Comparison of ENCODE assay signal across 17 cellular contexts in the genomic region with DNA sequence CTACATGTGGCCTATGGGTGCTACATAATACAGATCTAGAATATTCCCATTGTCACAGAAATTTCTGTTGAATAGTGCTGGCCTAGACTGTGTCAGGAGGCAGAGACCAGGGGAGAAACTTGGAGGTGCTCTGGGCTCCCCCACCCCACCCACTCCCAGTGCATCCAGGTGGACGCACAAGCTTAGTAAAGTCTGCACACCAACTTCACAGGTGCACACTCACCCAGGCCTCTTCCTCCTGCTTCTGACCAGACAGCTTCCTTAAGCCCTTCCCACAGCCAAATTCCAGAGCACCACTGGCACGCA. TPM values are rescaled to one million over a fixed set of nuclear protein-coding genes. Genes with fewer than 3 reads are reported as not detected.
A peak's percentile ranks its signal among the peaks of the same experiment; 100 is the strongest.
DNase-seq lines count a peak whose midpoint lies in the region; ATAC-seq and TF ChIP-seq lines count a peak whose summit lies in the region.
"Had no signal": no experiment of that assay in that cellular context is flagged by ENCODE, and none has a peak within 500 bp of the region (broad histone marks: within the 10 kb centered on the region; RNA-seq: fewer than 3 reads in every experiment).

No MANE protein-coding gene starts in this region.

- H3K23ac ChIP-seq in IMR-90 (ENCODE audit: low read depth, low read length), result no peak overlapping the region

- no peak overlapping the region for H3K4me2 ChIP-seq in IMR-90 (ENCODE audit: low read depth, low read length)
- peak overlapping the region; percentile 22 for H3K4me2 ChIP-seq in skeletal muscle satellite cell (ENCODE audit: low read length)

- ATAC-seq in IMR-90 (ENCODE audit: low read depth) (peak; percentile 36), GM19397 (IDR thresholded peaks at IDR 0.05; ENCODE audit: unreplicated experiment) (no peak)
- ATAC-seq: stimulated activated naive B cell treated with anti-CD40 and anti-IgM and Interleukin-4, amounts not matched to agents 10 μg/mL and 1 μg/mL and 100 μg/mL, for 72 hours had no signal

- CTCF ChIA-PET in IMR-90 (lab: Yijun Ruan, JAX), result interaction anchor here (0.5 to 1.8 kb wide), 4 partner anchors 28 to 124 kb away, joined by 3 to 4 read pairs (median 3); a partner anchor contains a TSS

- H2BK120ac ChIP-seq in IMR-90 (ENCODE audit: low read depth, low read length), result no peak overlapping the region

- dilution Hi-C loops in IMR-90 (cut with HindIII; ENCODE audit: low sequenced_read_pairs, unreplicated experiment), result no loop called here

- H3K9me3 ChIP-seq in IMR-90 (ENCODE audit: control insufficient read depth, insufficient read depth, low read length) (no peaks in the 10 kb centered on the region), skeletal muscle satellite cell (replicated peaks; ENCODE audit: low read length) (no peaks in the 10 kb centered on the region)
- H3K9me3 ChIP-seq: ascending aorta, right atrium auricular region, tibial artery had no signal

- H4K91ac ChIP-seq in IMR-90 (ENCODE audit: insufficient read depth, low read depth, low read length), result no peak overlapping the region

- H3K27ac ChIP-seq in IMR-90 (ENCODE audit: insufficient read depth, low read length) (no peak overlapping the region), dorsolateral prefrontal cortex (peak overlapping the region in 14 of 59 donors; percentile 1 to 67 (median 47))
- H3K27ac ChIP-seq: ascending aorta, right atrium auricular region, SK-N-MC, tibial artery had no signal

- POLR2A ChIA-PET in IMR-90 (lab: Charles Lee; ENCODE audit: unreplicated experiment), result no interaction called here

- no peaks in the 10 kb centered on the region for H3K79me1 ChIP-seq in IMR-90 (ENCODE audit: low read depth in 1 of 2, low read length in 2 of 2)

- no peak overlapping the region for H3K56ac ChIP-seq in IMR-90 (ENCODE audit: extremely low read depth, insufficient read depth, low read length)

- H3K9ac ChIP-seq in IMR-90 (ENCODE audit: low read depth, low read length), result no peak overlapping the region
- H3K9ac ChIP-seq in skeletal muscle satellite cell (ENCODE audit: low read depth, low read length), result no peak overlapping the region

- no peak overlapping the region for H2BK15ac ChIP-seq in IMR-90 (ENCODE audit: low read depth, low read length)

- TF ChIP-seq RAD21 in IMR-90 (IDR thresholded peaks at IDR 0.05; ENCODE audit: low read length), result no peak

- no peak overlapping the region for H2BK20ac ChIP-seq in IMR-90 (ENCODE audit: low read depth, low read length)

- peak overlapping the region; percentile 79 for H2AFZ ChIP-seq in IMR-90 (replicated peaks; ENCODE audit: low read length, poor library complexity)

- H3K36me3 ChIP-seq in IMR-90 (ENCODE audit: control insufficient read depth, insufficient read depth, low read length) (no peaks in the 10 kb centered on the region), skeletal muscle satellite cell (ENCODE audit: insufficient read depth, low read length) (no peaks in the 10 kb centered on the region)
- H3K36me3 ChIP-seq: ascending aorta, right atrium auricular region, tibial artery had no signal

- H3K18ac ChIP-seq in IMR-90 (ENCODE audit: low read depth, low read length), result no peak overlapping the region

- no peak overlapping the region for H2AK9ac ChIP-seq in IMR-90 (replicated peaks; ENCODE audit: low read depth, low read length, poor library complexity)

- no peaks in the 10 kb centered on the region for H3K9me1 ChIP-seq in IMR-90 (ENCODE audit: insufficient read depth, low read length)

- no peak for TF ChIP-seq POLR2A in IMR-90 (IDR thresholded peaks at IDR 0.05; ENCODE audit: low read depth, low read length)

- no peak overlapping the region for H4K8ac ChIP-seq in IMR-90 (ENCODE audit: low read depth in 2 of 2, low read length in 2 of 2)

- in situ Hi-C loops in IMR-90 (cut with MboI; ENCODE audit: low sequenced_read_pairs), result no loop called here

- no peak overlapping the region for H4K5ac ChIP-seq in IMR-90 (ENCODE audit: low read depth, low read length)

- no peaks in the 10 kb centered on the region for H4K20me1 ChIP-seq in IMR-90 (ENCODE audit: insufficient read depth, low read length)

- H2AK5ac ChIP-seq in IMR-90 (ENCODE audit: low read depth, low read length), result no peak overlapping the region

- DNase-seq in IMR-90 (peak; percentile 30), fibroblast of the aortic adventitia (ENCODE audit: low read depth) (peak; percentile 15), dorsolateral prefrontal cortex (no peak)
- DNase-seq: activated B cell treated with CpG ODN at 0.5 μM for 24 hours; activated CD4-positive, alpha-beta memory T cell treated with anti-CD3 and anti-CD28 coated beads, Interleukin-2, amount 10 ng/mL, durations not matched to agents 7 days and 5 days; activated naive CD4-positive, alpha-beta T cell treated with anti-CD3 and anti-CD28 coated beads, Interleukin-2, amount 50 U/mL, for 16 hours; activated T-cell treated with anti-CD3 and anti-CD28 coated beads, Interleukin-2, amount 50 U/mL, for 24 hours; NCI-H1048; NCI-H2029 treated with DMSO at 0.1 percent for 48 hours; stimulated activated naive B cell treated with anti-CD40 and anti-IgM and Interleukin-4, amounts not matched to agents 10 μg/mL and 1 μg/mL and 100 μg/mL, for 72 hours; tibial artery had no signal

- H2BK5ac ChIP-seq in IMR-90 (ENCODE audit: low read depth, low read length, poor library complexity, severe bottlenecking), result no peak overlapping the region

- BruUV-seq in IMR-90 (replicated peaks; lab: Mats Ljungman, UMichigan), result no TSS peak

- intact Hi-C loops in IMR-90 (cut with micrococcal nuclease), result loop anchor here (1.0 to 2.0 kb wide), 2 partner anchors 146 to 221 kb away; a partner anchor contains a TSS
- intact Hi-C loops in dorsolateral prefrontal cortex (cut with DNase I), result no loop called here

- H3K27me3 ChIP-seq in IMR-90 (ENCODE audit: control insufficient read depth, insufficient read depth, low read length) (no peaks in the 10 kb centered on the region), skeletal muscle satellite cell (ENCODE audit: control insufficient read depth, insufficient read depth, low read length) (peaks cover 3% of the 10 kb centered on the region), dorsolateral prefrontal cortex (no peaks in the 10 kb centered on the region)
- H3K27me3 ChIP-seq: ascending aorta, right atrium auricular region, tibial artery had no signal

- no peak overlapping the region for H3K14ac ChIP-seq in IMR-90 (replicated peaks; ENCODE audit: low read depth, low read length)

- H3K4ac ChIP-seq in IMR-90 (ENCODE audit: low read depth, low read length), result no peak overlapping the region

- TF ChIP-seq CTCF in IMR-90 (conservative IDR thresholded peaks at IDR 0.05; ENCODE audit: low read depth, low read length) (no peak), fibroblast of the aortic adventitia (IDR thresholded peaks at IDR 0.05; ENCODE audit: insufficient read depth, low read length) (no peak), dorsolateral prefrontal cortex (IDR thresholded peaks at IDR 0.05 in 54 of 56, conservative IDR thresholded peaks at IDR 0.05 in 2 of 56; ENCODE audit: low read depth in 1 of 56, partially characterized antibody in 56 of 56) (no peak)

- 40% methylated on average over 1 of the region's 2 CpGs; no CpG with 5 or more reads in 1 of the 2 experiments for WGBS in IMR-90 (ENCODE audit: extremely low coverage in 2 of 2, insufficient read length in 1 of 2), 2 experiments

- H3K4me1 ChIP-seq in IMR-90 (ENCODE audit: control insufficient read depth, insufficient read depth, low read length) (peaks cover 12% of the 10 kb centered on the region), skeletal muscle satellite cell (ENCODE audit: control insufficient read depth, insufficient read depth, low read length) (peaks cover 15% of the 10 kb centered on the region)
- H3K4me1 ChIP-seq: ascending aorta had no signal

- no peak overlapping the region for H3K4me3 ChIP-seq in IMR-90 (ENCODE audit: insufficient read depth, low read depth, low read length)
- no peak overlapping the region for H3K4me3 ChIP-seq in fibroblast of the aortic adventitia (ENCODE audit: low read depth, low read length)
- no peak overlapping the region for H3K4me3 ChIP-seq in skeletal muscle satellite cell (ENCODE audit: low read length)
- H3K4me3 ChIP-seq in dorsolateral prefrontal cortex, result no peak overlapping the region
- H3K4me3 ChIP-seq: ascending aorta, right atrium auricular region, SK-N-MC, tibial artery had no signal

RNA-seq across cellular contexts. Expression of a gene that starts 7.6 kb away (rescaled TPM):
- total RNA-seq in IMR-90 (2012; rRNA removed) (45.5 and 50.3 TPM in 2 replicates), fibroblast of the aortic adventitia (ENCODE audit: low replicate concordance) (64.3 and 84.2 TPM in 2 replicates), dorsolateral prefrontal cortex (1,000 to 10,000 TPM in 25 of 120 experiments, 100 to 1,000 TPM in 95; 166 to 3,303 (median 637) TPM)
- polyA plus RNA-seq in IMR-90 (2012; rRNA removed), result 46.4 and 56.5 TPM in 2 replicates
- polyA plus RNA-seq in IMR-90 (2012; cell fraction: cytosol; rRNA removed), result 41.3 and 45.2 TPM in 2 replicates
- polyA plus RNA-seq in IMR-90 (2012; cell fraction: nucleus; rRNA removed; ENCODE audit: low replicate concordance), result 22.1 and 29.8 TPM in 2 replicates
- total RNA-seq in skeletal muscle satellite cell (2012; rRNA removed), result 32.8 and 33.2 TPM in 2 replicates

RNA-seq across cellular contexts. Expression of a gene that starts 28.6 kb away (rescaled TPM):
- total RNA-seq in IMR-90 (2012; rRNA removed) (0.54 and 0.56 TPM in 2 replicates), fibroblast of the aortic adventitia (ENCODE audit: low replicate concordance) (0.16 and 1.2 TPM in 2 replicates), dorsolateral prefrontal cortex (10 to 100 TPM in 1 of 120 experiments, 1 to 10 TPM in 119; 1.9 to 10.7 (median 5.1) TPM)
- polyA plus RNA-seq in IMR-90 (2012; rRNA removed), result 0.37 and 0.38 TPM in 2 replicates
- polyA plus RNA-seq in IMR-90 (2012; cell fraction: cytosol; rRNA removed), result 0.13 and 0.24 TPM in 2 replicates
- polyA plus RNA-seq in IMR-90 (2012; cell fraction: nucleus; rRNA removed; ENCODE audit: low replicate concordance), result 0.51 and 0.54 TPM in 2 replicates
- total RNA-seq in skeletal muscle satellite cell (2012; rRNA removed), result 0.25 and 0.66 TPM in 2 replicates
- total RNA-seq: ascending aorta, mononuclear cell had no signal

RNA-seq across cellular contexts. Expression of a gene that starts 40.2 kb away (rescaled TPM):
- total RNA-seq in IMR-90 (2012; rRNA removed), result 228 and 230 TPM in 2 replicates
- polyA plus RNA-seq in IMR-90 (2012; rRNA removed), result 167 and 170 TPM in 2 replicates
- polyA plus RNA-seq in IMR-90 (2012; cell fraction: cytosol; rRNA removed), result 108 and 143 TPM in 2 replicates
- 153 and 170 TPM in 2 replicates for polyA plus RNA-seq in IMR-90 (2012; cell fraction: nucleus; rRNA removed; ENCODE audit: low replicate concordance)
- 64.1 and 159 TPM in 2 replicates for total RNA-seq in fibroblast of the aortic adventitia (ENCODE audit: low replicate concordance)
- 289 and 299 TPM in 2 replicates for total RNA-seq in skeletal muscle satellite cell (2012; rRNA removed)
- total RNA-seq in dorsolateral prefrontal cortex, result 100 to 1,000 TPM in 13 of 120 experiments, 10 to 100 TPM in 107; 51.8 to 126 (median 85.4) TPM

RNA-seq across cellular contexts. Expression of a gene that starts 58.3 kb away (rescaled TPM):
- total RNA-seq in IMR-90 (2012; rRNA removed) (71.7 and 76.9 TPM in 2 replicates), fibroblast of the aortic adventitia (ENCODE audit: low replicate concordance) (58.0 and 131 TPM in 2 replicates), dorsolateral prefrontal cortex (100 to 1,000 TPM in 114 of 120 experiments, 10 to 100 TPM in 6; 88.3 to 157 (median 125) TPM)
- polyA plus RNA-seq in IMR-90 (2012; rRNA removed), result 42.3 and 49.3 TPM in 2 replicates
- polyA plus RNA-seq in IMR-90 (2012; cell fraction: cytosol; rRNA removed), result 12.0 and 27.7 TPM in 2 replicates
- polyA plus RNA-seq in IMR-90 (2012; cell fraction: nucleus; rRNA removed; ENCODE audit: low replicate concordance), result 7.6 and 30.8 TPM in 2 replicates
- total RNA-seq in skeletal muscle satellite cell (2012; rRNA removed), result 58.3 and 63.6 TPM in 2 replicates

Comparison
In these comparisons a context has a peak if more than half of its experiments do, and no peak if none do; other contexts are left out.
1. DNase-seq: peak in IMR-90 (single experiment) and fibroblast of the aortic adventitia (single experiment); none in dorsolateral prefrontal cortex (0 of 10).